In the genomic region with DNA sequence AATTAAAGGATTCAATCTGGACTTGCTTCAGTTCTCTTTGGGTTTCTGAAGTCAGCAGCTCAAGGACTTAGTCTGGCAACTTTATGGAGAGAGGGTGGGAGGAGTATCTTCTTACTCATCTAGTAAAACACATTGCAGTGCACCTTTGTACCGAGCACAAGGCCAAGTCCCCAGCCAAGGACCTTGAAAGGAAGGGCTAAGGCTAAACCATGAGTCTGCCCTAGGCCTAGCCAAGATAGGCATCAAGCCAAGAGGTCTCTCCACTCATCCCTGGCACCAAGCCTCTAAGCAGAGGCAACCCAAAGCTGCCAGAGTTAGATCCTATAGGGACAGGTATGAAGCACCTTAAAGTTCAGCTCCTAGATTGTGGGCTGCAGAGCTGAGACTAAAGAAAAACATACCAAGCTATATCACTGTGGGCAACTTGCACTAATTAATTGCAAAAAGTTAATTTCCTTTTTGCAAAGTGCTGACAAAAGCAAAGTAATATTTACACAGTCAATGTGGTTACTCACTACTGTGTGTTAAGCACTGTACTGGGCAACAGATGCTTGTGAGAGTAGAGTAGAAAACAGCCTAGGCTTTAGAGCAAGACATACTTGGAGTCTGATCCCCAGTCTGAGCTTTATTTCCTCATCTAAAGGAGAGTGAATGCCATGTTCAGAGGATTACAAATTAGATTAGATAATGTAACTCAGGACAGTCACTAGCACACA, we compare ENCODE assay signal across 12 cellular contexts. TPM values are rescaled to one million over a fixed set of nuclear protein-coding genes. Genes with fewer than 3 reads are reported as not detected.
DNase-seq lines count a peak whose midpoint lies in the region; ATAC-seq and TF ChIP-seq lines count a peak whose summit lies in the region.
"Had no signal": no experiment of that assay in that cellular context is flagged by ENCODE, and none has a peak within 500 bp of the region (broad histone marks: within the 10 kb centered on the region; RNA-seq: fewer than 3 reads in every experiment).

No MANE protein-coding gene starts in this region.

- intact Hi-C loops in Right ventricle myocardium superior (cut with DNase I) (no loop called here), transverse colon (cut with DNase I; ENCODE audit: low total_unique reads) (no loop called here)

- TF ChIP-seq CTCF in right atrium auricular region (IDR thresholded peaks at IDR 0.05) (no peak), hepatocyte (IDR thresholded peaks at IDR 0.05; ENCODE audit: poor library complexity) (no peak), transverse colon (IDR thresholded peaks at IDR 0.05) (no peak)

- 47% methylated on average over 1 of the region's 1 CpG for WGBS in hepatocyte (ENCODE audit: low lambda C conversion rate, missing lambda C conversion rate)
- WGBS in transverse colon (ENCODE audit: low coverage in 1 of 2), 2 donors: 38% methylated on average over 1 of the region's 1 CpG; no CpG with 5 or more reads in 1 of the 2 donors

- H3K9ac ChIP-seq in SK-N-MC (ENCODE audit: insufficient read length): no peak overlapping the region

- H3K4me1 ChIP-seq in right atrium auricular region (peaks cover 0 to 14% of the 10 kb centered on the region in 2 donors), hepatocyte (ENCODE audit: insufficient read depth) (peaks cover 8% of the 10 kb centered on the region), transverse colon (peaks cover 0 to 37% (median 5%) of the 10 kb centered on the region in 4 donors)

- no peaks in the 10 kb centered on the region for H3K9me2 ChIP-seq in hepatocyte (replicated peaks; ENCODE audit: insufficient read depth)

- peaks cover 21% of the 10 kb centered on the region for H3K36me3 ChIP-seq in right atrium auricular region
- H3K36me3 ChIP-seq in SK-N-MC (ENCODE audit: insufficient read depth, low read length): peaks cover 44% of the 10 kb centered on the region
- H3K36me3 ChIP-seq in hepatocyte (replicated peaks; ENCODE audit: insufficient read depth, low read depth): no peaks in the 10 kb centered on the region
- peaks cover 0 to 24% (median 4%) of the 10 kb centered on the region in 4 donors for H3K36me3 ChIP-seq in transverse colon

- ATAC-seq in Right ventricle myocardium superior (ENCODE audit: poor library complexity): peak; percentile 38
- ATAC-seq in HG03045 (IDR thresholded peaks at IDR 0.05; ENCODE audit: unreplicated experiment): no peak
- ATAC-seq in HG02759 (IDR thresholded peaks at IDR 0.05; ENCODE audit: unreplicated experiment): no peak

- H3K27me3 ChIP-seq in right atrium auricular region (no peaks in the 10 kb centered on the region), hepatocyte (no peaks in the 10 kb centered on the region), transverse colon (no peaks in the 10 kb centered on the region)
- H3K27me3 ChIP-seq: BLaER1 treated with 17β-estradiol and CSF1 and Interleukin-3, amounts not matched to agents 10 nM and 100 nM had no signal

- H3K4me2 ChIP-seq in hepatocyte: no peak overlapping the region
- H3K4me2 ChIP-seq: BLaER1 treated with 17β-estradiol and CSF1 and Interleukin-3, amounts not matched to agents 10 nM and 100 nM had no signal

- in situ Hi-C loops in transverse colon (cut with MboI; ENCODE audit: low pct_ligation_motif_present in 1 of 4, low pct_unique_long_range_greater_than_20kb in 1 of 4, low sequenced_read_pairs in 3 of 4): no loop called here

- H3K4me3 ChIP-seq in right atrium auricular region (no peak overlapping the region), SK-N-MC (no peak overlapping the region), hepatocyte (no peak overlapping the region), transverse colon (no peak overlapping the region)
- H3K4me3 ChIP-seq: BLaER1 treated with 17β-estradiol and CSF1 and Interleukin-3, amounts not matched to agents 10 nM and 100 nM had no signal

- DNase-seq in Right ventricle myocardium superior (no peak), right atrium auricular region (ENCODE audit: low spot score) (no peak), SK-N-MC (ENCODE audit: low read depth, low spot score) (no peak), hepatocyte (ENCODE audit: low spot score) (peak; percentile 53), transverse colon (peak; percentile 39), dedifferentiated amniotic fluid mesenchymal stem cell (ENCODE audit: extremely low spot score) (no peak)
- DNase-seq: activated CD4-positive, alpha-beta T cell treated with anti-CD3 and anti-CD28 coated beads, Interleukin-2, amount 50 U/mL, for 48 hours; islet precursor cell; SIG-M5 had no signal

- H2AFZ ChIP-seq in hepatocyte: no peak overlapping the region

- no peak for TF ChIP-seq POLR2A in transverse colon (IDR thresholded peaks at IDR 0.05)

- H3K27ac ChIP-seq in right atrium auricular region: peak overlapping the region in 1 of 2 donors; percentile 32
- H3K27ac ChIP-seq in SK-N-MC: peak overlapping the region; percentile 65
- peak overlapping the region; percentile 74 for H3K27ac ChIP-seq in hepatocyte
- peak overlapping the region in 3 of 4 donors; percentile 17 to 51 (median 34) for H3K27ac ChIP-seq in transverse colon
- H3K27ac ChIP-seq: BLaER1 treated with 17β-estradiol and CSF1 and Interleukin-3, amounts not matched to agents 10 nM and 100 nM had no signal

- H3K9me3 ChIP-seq in right atrium auricular region (no peaks in the 10 kb centered on the region), SK-N-MC (ENCODE audit: low read depth, low read length) (no peaks in the 10 kb centered on the region), hepatocyte (ENCODE audit: low read depth) (no peaks in the 10 kb centered on the region), transverse colon (no peaks in the 10 kb centered on the region)
- H3K9me3 ChIP-seq: BLaER1 treated with 17β-estradiol and CSF1 and Interleukin-3, amounts not matched to agents 10 nM and 100 nM had no signal

- H4K20me1 ChIP-seq in hepatocyte (ENCODE audit: insufficient read depth, poor library complexity, severe bottlenecking): no peaks in the 10 kb centered on the region

- TF ChIP-seq EP300 in transverse colon (IDR thresholded peaks at IDR 0.05; ENCODE audit: low read depth): no peak

- H3K79me2 ChIP-seq in hepatocyte: peaks cover 8% of the 10 kb centered on the region

RNA-seq across cellular contexts. Expression of a gene that starts 7.3 kb away (rescaled TPM):
- 46.5 TPM for total RNA-seq in Right ventricle myocardium superior
- 100 to 1,000 TPM in 1 of 2 donors, 10 to 100 TPM in 1; 90.7 to 102 TPM for total RNA-seq in right atrium auricular region
- 89.3 and 99.4 TPM in 2 replicates for total RNA-seq in hepatocyte
- polyA plus RNA-seq in hepatocyte: 103 and 125 TPM in 2 replicates
- total RNA-seq in transverse colon: 10 to 100 TPM; 26.3 to 92.8 (median 74.4) TPM

RNA-seq across cellular contexts. Expression of a gene that starts 7.4 kb away (rescaled TPM):
- total RNA-seq in Right ventricle myocardium superior (11.3 TPM), right atrium auricular region (10 to 100 TPM; 10.2 to 12.3 TPM), hepatocyte (10.5 and 16.0 TPM in 2 replicates), transverse colon (10 to 100 TPM in 2 of 4 donors, 1 to 10 TPM in 1, under 1 TPM in 1; 0.37 to 10.5 (median 6.4) TPM)
- 31.0 TPM in 2 replicates for polyA plus RNA-seq in hepatocyte

Comparison
In these comparisons a context has a peak if more than half of its experiments do, and no peak if none do; other contexts are left out.
1. DNase-seq: peak in hepatocyte (single experiment) and transverse colon (single experiment); none in Right ventricle myocardium superior (single experiment), right atrium auricular region (single experiment), SK-N-MC (single experiment) and dedifferentiated amniotic fluid mesenchymal stem cell (single experiment).